Comparison of ENCODE assay signal across 21 cellular contexts in genomic region chr3:131655076-131655685, GRCh38.
"Had no signal": no experiment of that assay in that cellular context is flagged by ENCODE, and none has a peak within 500 bp of the region (broad histone marks: within the 10 kb centered on the region; RNA-seq: fewer than 3 reads in every experiment).

No MANE protein-coding gene starts in this region.

- H3K4me3 ChIP-seq: adrenal gland, dorsolateral prefrontal cortex, lung, neural progenitor cell, ovary, tibial artery, uterus had no signal

- ATAC-seq: activated CD4-positive, alpha-beta T cell treated with anti-CD3 and anti-CD28 coated beads for 36 hours; esophagus mucosa; left colon had no signal

- H3K27ac ChIP-seq: adrenal gland, dorsolateral prefrontal cortex, ovary, tibial artery, uterus, VCaP had no signal

- H3K9me3 Mint-ChIP-seq: activated CD4-positive, alpha-beta memory T cell treated with anti-CD3 and anti-CD28 coated beads, Interleukin-2, amount 10 ng/mL, durations not matched to agents 7 days and 5 days; activated T-cell treated with anti-CD3 and anti-CD28 coated beads, Interleukin-2, amount 50 U/mL, for 24 hours had no signal

- H3K4me1 Mint-ChIP-seq: activated CD4-positive, alpha-beta memory T cell treated with anti-CD3 and anti-CD28 coated beads, Interleukin-2, amount 10 ng/mL, durations not matched to agents 7 days and 5 days; activated CD4-positive, alpha-beta T cell treated with anti-CD3 and anti-CD28 coated beads for 36 hours; activated naive CD4-positive, alpha-beta T cell treated with anti-CD3 and anti-CD28 coated beads, Interleukin-2, amount 50 U/mL, for 24 hours; immature natural killer cell had no signal

- DNase-seq: activated CD4-positive, alpha-beta memory T cell treated with anti-CD3 and anti-CD28 coated beads, Interleukin-2, amount 10 ng/mL, durations not matched to agents 7 days and 5 days; activated CD4-positive, alpha-beta T cell treated with anti-CD3 and anti-CD28 coated beads for 36 hours; activated effector memory CD4-positive, alpha-beta T cell treated with Interleukin-2 at 50 U/mL for 16 hours; activated T-cell treated with anti-CD3 and anti-CD28 coated beads, Interleukin-2, amount 50 U/mL, for 24 hours; adrenal gland; dorsolateral prefrontal cortex; foreskin melanocyte; head of caudate nucleus; immature natural killer cell; left colon; ovary; stimulated activated CD4-positive, alpha-beta T cell treated with anti-CD3 and anti-CD28 coated beads, Interleukin-15, amount 100 ng/mL, for 24 hours; stimulated activated CD4-positive, alpha-beta T cell treated with anti-CD3 and anti-CD28 coated beads, Interleukin-4, amount 100 ng/mL, for 1 hour; stimulated activated naive CD4-positive, alpha-beta T cell; tibial artery; uterus had no signal

- H3K4me1 ChIP-seq: adrenal gland, tibial artery, uterus had no signal

- H3K9ac ChIP-seq: neural progenitor cell had no signal

- H3K4me3 Mint-ChIP-seq: activated CD4-positive, alpha-beta memory T cell treated with anti-CD3 and anti-CD28 coated beads, Interleukin-2, amount 10 ng/mL, durations not matched to agents 7 days and 5 days; activated CD4-positive, alpha-beta T cell treated with anti-CD3 and anti-CD28 coated beads for 36 hours; activated naive CD4-positive, alpha-beta T cell treated with anti-CD3 and anti-CD28 coated beads, Interleukin-2, amount 50 U/mL, for 24 hours; activated T-cell treated with anti-CD3 and anti-CD28 coated beads, Interleukin-2, amount 50 U/mL, for 24 hours; immature natural killer cell; neural progenitor cell had no signal

- H3K36me3 ChIP-seq: adrenal gland, neural progenitor cell, ovary, tibial artery, uterus had no signal

- H3K27me3 ChIP-seq: adrenal gland, dorsolateral prefrontal cortex, neural progenitor cell, ovary, tibial artery, uterus had no signal

- H3K36me3 Mint-ChIP-seq: activated naive CD4-positive, alpha-beta T cell treated with anti-CD3 and anti-CD28 coated beads, Interleukin-2, amount 50 U/mL, for 24 hours; immature natural killer cell had no signal

- H3K9me3 ChIP-seq: adrenal gland, ovary, tibial artery, uterus had no signal

- H3K27ac Mint-ChIP-seq: activated CD4-positive, alpha-beta memory T cell treated with anti-CD3 and anti-CD28 coated beads, Interleukin-2, amount 10 ng/mL, durations not matched to agents 7 days and 5 days; activated CD4-positive, alpha-beta T cell treated with anti-CD3 and anti-CD28 coated beads for 36 hours; activated naive CD4-positive, alpha-beta T cell treated with anti-CD3 and anti-CD28 coated beads, Interleukin-2, amount 50 U/mL, for 24 hours; activated T-cell treated with anti-CD3 and anti-CD28 coated beads, Interleukin-2, amount 50 U/mL, for 24 hours; immature natural killer cell; neural progenitor cell had no signal
